In the genomic region with DNA sequence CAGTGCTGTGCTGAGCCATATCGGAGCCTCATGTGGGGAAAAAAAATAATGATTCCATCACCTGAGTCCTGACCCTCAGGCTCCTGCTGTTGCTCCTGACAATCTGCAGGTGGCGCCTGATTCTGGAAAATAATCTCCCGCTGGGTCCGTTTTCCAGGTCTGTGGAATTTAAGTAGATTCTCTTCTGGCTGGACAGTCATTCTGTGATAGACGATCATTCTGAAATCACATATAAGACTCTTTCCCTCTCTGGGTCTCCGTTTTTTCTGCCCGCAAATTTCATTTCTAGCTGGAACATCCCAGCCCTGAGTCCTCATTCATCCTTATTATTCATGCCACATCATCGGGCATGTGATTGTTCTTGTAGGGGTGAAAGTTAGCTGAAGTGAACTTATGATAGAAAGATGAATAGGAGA, we compare ENCODE assay signal across 1 cellular context.
TF ChIP-seq lines count a peak whose summit lies in the region.

No MANE protein-coding gene starts in this region.

TF ChIP-seq in HepG2, 621 proteins besides CTCF, POLR2A, EP300 and RAD21 (continued from another document and continues in another):
- TF ChIP-seq, protein P1, sequence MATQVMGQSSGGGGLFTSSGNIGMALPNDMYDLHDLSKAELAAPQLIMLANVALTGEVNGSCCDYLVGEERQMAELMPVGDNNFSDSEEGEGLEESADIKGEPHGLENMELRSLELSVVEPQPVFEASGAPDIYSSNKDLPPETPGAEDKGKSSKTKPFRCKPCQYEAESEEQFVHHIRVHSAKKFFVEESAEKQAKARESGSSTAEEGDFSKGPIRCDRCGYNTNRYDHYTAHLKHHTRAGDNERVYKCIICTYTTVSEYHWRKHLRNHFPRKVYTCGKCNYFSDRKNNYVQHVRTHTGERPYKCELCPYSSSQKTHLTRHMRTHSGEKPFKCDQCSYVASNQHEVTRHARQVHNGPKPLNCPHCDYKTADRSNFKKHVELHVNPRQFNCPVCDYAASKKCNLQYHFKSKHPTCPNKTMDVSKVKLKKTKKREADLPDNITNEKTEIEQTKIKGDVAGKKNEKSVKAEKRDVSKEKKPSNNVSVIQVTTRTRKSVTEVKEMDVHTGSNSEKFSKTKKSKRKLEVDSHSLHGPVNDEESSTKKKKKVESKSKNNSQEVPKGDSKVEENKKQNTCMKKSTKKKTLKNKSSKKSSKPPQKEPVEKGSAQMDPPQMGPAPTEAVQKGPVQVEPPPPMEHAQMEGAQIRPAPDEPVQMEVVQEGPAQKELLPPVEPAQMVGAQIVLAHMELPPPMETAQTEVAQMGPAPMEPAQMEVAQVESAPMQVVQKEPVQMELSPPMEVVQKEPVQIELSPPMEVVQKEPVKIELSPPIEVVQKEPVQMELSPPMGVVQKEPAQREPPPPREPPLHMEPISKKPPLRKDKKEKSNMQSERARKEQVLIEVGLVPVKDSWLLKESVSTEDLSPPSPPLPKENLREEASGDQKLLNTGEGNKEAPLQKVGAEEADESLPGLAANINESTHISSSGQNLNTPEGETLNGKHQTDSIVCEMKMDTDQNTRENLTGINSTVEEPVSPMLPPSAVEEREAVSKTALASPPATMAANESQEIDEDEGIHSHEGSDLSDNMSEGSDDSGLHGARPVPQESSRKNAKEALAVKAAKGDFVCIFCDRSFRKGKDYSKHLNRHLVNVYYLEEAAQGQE (IDR thresholded peaks at IDR 0.05; ENCODE audit: borderline replicate concordance in 1 of 2, low read depth in 1 of 2, low read length in 2 of 2): no peak
- TF ChIP-seq, protein P2, sequence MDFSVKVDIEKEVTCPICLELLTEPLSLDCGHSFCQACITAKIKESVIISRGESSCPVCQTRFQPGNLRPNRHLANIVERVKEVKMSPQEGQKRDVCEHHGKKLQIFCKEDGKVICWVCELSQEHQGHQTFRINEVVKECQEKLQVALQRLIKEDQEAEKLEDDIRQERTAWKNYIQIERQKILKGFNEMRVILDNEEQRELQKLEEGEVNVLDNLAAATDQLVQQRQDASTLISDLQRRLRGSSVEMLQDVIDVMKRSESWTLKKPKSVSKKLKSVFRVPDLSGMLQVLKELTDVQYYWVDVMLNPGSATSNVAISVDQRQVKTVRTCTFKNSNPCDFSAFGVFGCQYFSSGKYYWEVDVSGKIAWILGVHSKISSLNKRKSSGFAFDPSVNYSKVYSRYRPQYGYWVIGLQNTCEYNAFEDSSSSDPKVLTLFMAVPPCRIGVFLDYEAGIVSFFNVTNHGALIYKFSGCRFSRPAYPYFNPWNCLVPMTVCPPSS (IDR thresholded peaks at IDR 0.05): no peak
- TF ChIP-seq XBP1 (CRISPR knock-in tag; IDR thresholded peaks at IDR 0.05) (no peak), HOXA3 (CRISPR knock-in tag; IDR thresholded peaks at IDR 0.05) (no peak), CEBPG (CRISPR knock-in tag; IDR thresholded peaks at IDR 0.05) (0 out of 2 replicates have a peak, but pooled peaks have one; percentile 4), XRCC5 (optimal IDR thresholded peaks at IDR 0.05; ENCODE audit: low read length) (peak; percentile 36), CBFB (CRISPR knock-in tag; IDR thresholded peaks at IDR 0.05) (no peak), RCOR2 (CRISPR knock-in tag; IDR thresholded peaks at IDR 0.05) (no peak), YEATS2 (CRISPR knock-in tag; IDR thresholded peaks at IDR 0.05; ENCODE audit: borderline replicate concordance) (peak; percentile 25; the same call in 1 of the 2 replicates), ZNF326 (CRISPR knock-in tag; IDR thresholded peaks at IDR 0.05; ENCODE audit: borderline replicate concordance) (no peak), BORCS8-MEF2B (CRISPR knock-in tag; IDR thresholded peaks at IDR 0.05) (no peak), KAT8 (CRISPR knock-in tag; IDR thresholded peaks at IDR 0.05) (no peak), ZNF773 (CRISPR knock-in tag; IDR thresholded peaks at IDR 0.05; ENCODE audit: borderline replicate concordance) (no peak), ZMYM3 (CRISPR knock-in tag; IDR thresholded peaks at IDR 0.05) (no peak), ESRRA (CRISPR knock-in tag; IDR thresholded peaks at IDR 0.05; ENCODE audit: low read depth) (no peak), MATR3 (CRISPR knock-in tag; IDR thresholded peaks at IDR 0.05) (no peak), SKI (IDR thresholded peaks at IDR 0.05; ENCODE audit: partially characterized antibody) (no peak), ZKSCAN1 (IDR thresholded peaks at IDR 0.05; ENCODE audit: low read length) (no peak), MED13 (CRISPR knock-in tag; IDR thresholded peaks at IDR 0.05) (no peak), ZNF296 (CRISPR knock-in tag; conservative IDR thresholded peaks at IDR 0.05) (no peak), ZNF34 (CRISPR knock-in tag; IDR thresholded peaks at IDR 0.05; ENCODE audit: borderline replicate concordance) (no peak), JUNB (CRISPR knock-in tag; IDR thresholded peaks at IDR 0.05; ENCODE audit: borderline replicate concordance) (no peak), ZNF713 (CRISPR knock-in tag; IDR thresholded peaks at IDR 0.05) (no peak), KMT2B (CRISPR knock-in tag; IDR thresholded peaks at IDR 0.05) (no peak), NR3C1 (CRISPR knock-in tag; IDR thresholded peaks at IDR 0.05) (no peak), KLF16 (CRISPR knock-in tag; IDR thresholded peaks at IDR 0.05) (peak in 1 of 2 experiments; percentile 24; a peak in 1 of 4 replicates), ZNF547 (CRISPR knock-in tag; IDR thresholded peaks at IDR 0.05) (no peak), IRF2 (CRISPR knock-in tag; IDR thresholded peaks at IDR 0.05) (peak; percentile 29; the same call in 1 of the 2 replicates), ZNF746 (CRISPR knock-in tag; IDR thresholded peaks at IDR 0.05) (no peak), ZNF75D (CRISPR knock-in tag; IDR thresholded peaks at IDR 0.05; ENCODE audit: borderline replicate concordance) (no peak), ISX (CRISPR knock-in tag; conservative IDR thresholded peaks at IDR 0.05) (no peak), HOXD1 (CRISPR knock-in tag; IDR thresholded peaks at IDR 0.05) (no peak), ZNF331 (CRISPR knock-in tag; IDR thresholded peaks at IDR 0.05) (peak; percentile 21; the same call in 1 of the 2 replicates), SMAD3 (CRISPR knock-in tag; IDR thresholded peaks at IDR 0.05) (0 out of 2 replicates have a peak, but pooled peaks have one; percentile 63), SOX13 (IDR thresholded peaks at IDR 0.05) (no peak), SOX13 (CRISPR knock-in tag; conservative IDR thresholded peaks at IDR 0.05 in 1 of 2, IDR thresholded peaks at IDR 0.05 in 1 of 2) (no peak), NRL (CRISPR knock-in tag; IDR thresholded peaks at IDR 0.05; ENCODE audit: borderline replicate concordance) (no peak), SRSF4 (IDR thresholded peaks at IDR 0.05; ENCODE audit: low read depth, low read length, poor library complexity, severe bottlenecking) (no peak)
- TF ChIP-seq, protein P3, sequence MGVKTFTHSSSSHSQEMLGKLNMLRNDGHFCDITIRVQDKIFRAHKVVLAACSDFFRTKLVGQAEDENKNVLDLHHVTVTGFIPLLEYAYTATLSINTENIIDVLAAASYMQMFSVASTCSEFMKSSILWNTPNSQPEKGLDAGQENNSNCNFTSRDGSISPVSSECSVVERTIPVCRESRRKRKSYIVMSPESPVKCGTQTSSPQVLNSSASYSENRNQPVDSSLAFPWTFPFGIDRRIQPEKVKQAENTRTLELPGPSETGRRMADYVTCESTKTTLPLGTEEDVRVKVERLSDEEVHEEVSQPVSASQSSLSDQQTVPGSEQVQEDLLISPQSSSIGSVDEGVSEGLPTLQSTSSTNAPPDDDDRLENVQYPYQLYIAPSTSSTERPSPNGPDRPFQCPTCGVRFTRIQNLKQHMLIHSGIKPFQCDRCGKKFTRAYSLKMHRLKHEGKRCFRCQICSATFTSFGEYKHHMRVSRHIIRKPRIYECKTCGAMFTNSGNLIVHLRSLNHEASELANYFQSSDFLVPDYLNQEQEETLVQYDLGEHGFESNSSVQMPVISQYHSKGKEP (CRISPR knock-in tag; IDR thresholded peaks at IDR 0.05): no peak
- TF ChIP-seq, protein P4, sequence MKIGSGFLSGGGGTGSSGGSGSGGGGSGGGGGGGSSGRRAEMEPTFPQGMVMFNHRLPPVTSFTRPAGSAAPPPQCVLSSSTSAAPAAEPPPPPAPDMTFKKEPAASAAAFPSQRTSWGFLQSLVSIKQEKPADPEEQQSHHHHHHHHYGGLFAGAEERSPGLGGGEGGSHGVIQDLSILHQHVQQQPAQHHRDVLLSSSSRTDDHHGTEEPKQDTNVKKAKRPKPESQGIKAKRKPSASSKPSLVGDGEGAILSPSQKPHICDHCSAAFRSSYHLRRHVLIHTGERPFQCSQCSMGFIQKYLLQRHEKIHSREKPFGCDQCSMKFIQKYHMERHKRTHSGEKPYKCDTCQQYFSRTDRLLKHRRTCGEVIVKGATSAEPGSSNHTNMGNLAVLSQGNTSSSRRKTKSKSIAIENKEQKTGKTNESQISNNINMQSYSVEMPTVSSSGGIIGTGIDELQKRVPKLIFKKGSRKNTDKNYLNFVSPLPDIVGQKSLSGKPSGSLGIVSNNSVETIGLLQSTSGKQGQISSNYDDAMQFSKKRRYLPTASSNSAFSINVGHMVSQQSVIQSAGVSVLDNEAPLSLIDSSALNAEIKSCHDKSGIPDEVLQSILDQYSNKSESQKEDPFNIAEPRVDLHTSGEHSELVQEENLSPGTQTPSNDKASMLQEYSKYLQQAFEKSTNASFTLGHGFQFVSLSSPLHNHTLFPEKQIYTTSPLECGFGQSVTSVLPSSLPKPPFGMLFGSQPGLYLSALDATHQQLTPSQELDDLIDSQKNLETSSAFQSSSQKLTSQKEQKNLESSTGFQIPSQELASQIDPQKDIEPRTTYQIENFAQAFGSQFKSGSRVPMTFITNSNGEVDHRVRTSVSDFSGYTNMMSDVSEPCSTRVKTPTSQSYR (CRISPR knock-in tag; IDR thresholded peaks at IDR 0.05; ENCODE audit: borderline replicate concordance): no peak
- TF ChIP-seq, protein P5, sequence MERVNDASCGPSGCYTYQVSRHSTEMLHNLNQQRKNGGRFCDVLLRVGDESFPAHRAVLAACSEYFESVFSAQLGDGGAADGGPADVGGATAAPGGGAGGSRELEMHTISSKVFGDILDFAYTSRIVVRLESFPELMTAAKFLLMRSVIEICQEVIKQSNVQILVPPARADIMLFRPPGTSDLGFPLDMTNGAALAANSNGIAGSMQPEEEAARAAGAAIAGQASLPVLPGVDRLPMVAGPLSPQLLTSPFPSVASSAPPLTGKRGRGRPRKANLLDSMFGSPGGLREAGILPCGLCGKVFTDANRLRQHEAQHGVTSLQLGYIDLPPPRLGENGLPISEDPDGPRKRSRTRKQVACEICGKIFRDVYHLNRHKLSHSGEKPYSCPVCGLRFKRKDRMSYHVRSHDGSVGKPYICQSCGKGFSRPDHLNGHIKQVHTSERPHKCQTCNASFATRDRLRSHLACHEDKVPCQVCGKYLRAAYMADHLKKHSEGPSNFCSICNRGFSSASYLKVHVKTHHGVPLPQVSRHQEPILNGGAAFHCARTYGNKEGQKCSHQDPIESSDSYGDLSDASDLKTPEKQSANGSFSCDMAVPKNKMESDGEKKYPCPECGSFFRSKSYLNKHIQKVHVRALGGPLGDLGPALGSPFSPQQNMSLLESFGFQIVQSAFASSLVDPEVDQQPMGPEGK (CRISPR knock-in tag; IDR thresholded peaks at IDR 0.05): peak; percentile 22; the same call in 1 of the 2 replicates
- TF ChIP-seq, protein P6, sequence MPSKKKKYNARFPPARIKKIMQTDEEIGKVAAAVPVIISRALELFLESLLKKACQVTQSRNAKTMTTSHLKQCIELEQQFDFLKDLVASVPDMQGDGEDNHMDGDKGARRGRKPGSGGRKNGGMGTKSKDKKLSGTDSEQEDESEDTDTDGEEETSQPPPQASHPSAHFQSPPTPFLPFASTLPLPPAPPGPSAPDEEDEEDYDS (CRISPR knock-in tag; IDR thresholded peaks at IDR 0.05): 0 out of 2 replicates have a peak, but pooled peaks have one; percentile 18
- TF ChIP-seq, protein P7, sequence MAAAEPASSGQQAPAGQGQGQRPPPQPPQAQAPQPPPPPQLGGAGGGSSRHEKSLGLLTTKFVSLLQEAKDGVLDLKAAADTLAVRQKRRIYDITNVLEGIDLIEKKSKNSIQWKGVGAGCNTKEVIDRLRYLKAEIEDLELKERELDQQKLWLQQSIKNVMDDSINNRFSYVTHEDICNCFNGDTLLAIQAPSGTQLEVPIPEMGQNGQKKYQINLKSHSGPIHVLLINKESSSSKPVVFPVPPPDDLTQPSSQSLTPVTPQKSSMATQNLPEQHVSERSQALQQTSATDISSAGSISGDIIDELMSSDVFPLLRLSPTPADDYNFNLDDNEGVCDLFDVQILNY (CRISPR knock-in tag; conservative IDR thresholded peaks at IDR 0.05): no peak
- TF ChIP-seq, protein P8, sequence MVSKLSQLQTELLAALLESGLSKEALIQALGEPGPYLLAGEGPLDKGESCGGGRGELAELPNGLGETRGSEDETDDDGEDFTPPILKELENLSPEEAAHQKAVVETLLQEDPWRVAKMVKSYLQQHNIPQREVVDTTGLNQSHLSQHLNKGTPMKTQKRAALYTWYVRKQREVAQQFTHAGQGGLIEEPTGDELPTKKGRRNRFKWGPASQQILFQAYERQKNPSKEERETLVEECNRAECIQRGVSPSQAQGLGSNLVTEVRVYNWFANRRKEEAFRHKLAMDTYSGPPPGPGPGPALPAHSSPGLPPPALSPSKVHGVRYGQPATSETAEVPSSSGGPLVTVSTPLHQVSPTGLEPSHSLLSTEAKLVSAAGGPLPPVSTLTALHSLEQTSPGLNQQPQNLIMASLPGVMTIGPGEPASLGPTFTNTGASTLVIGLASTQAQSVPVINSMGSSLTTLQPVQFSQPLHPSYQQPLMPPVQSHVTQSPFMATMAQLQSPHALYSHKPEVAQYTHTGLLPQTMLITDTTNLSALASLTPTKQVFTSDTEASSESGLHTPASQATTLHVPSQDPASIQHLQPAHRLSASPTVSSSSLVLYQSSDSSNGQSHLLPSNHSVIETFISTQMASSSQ (IDR thresholded peaks at IDR 0.05; ENCODE audit: low read depth): no peak
- TF ChIP-seq, protein P8 (CRISPR knock-in tag; IDR thresholded peaks at IDR 0.05; ENCODE audit: borderline replicate concordance): no peak
- TF ChIP-seq, protein P9, sequence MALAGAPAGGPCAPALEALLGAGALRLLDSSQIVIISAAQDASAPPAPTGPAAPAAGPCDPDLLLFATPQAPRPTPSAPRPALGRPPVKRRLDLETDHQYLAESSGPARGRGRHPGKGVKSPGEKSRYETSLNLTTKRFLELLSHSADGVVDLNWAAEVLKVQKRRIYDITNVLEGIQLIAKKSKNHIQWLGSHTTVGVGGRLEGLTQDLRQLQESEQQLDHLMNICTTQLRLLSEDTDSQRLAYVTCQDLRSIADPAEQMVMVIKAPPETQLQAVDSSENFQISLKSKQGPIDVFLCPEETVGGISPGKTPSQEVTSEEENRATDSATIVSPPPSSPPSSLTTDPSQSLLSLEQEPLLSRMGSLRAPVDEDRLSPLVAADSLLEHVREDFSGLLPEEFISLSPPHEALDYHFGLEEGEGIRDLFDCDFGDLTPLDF (CRISPR knock-in tag; IDR thresholded peaks at IDR 0.05): no peak
